In genomic region chr1:226407199-226407496, GRCh38 we compare ENCODE assay signal across 1 cellular context.
TF ChIP-seq lines count a peak whose summit lies in the region.

No MANE protein-coding gene starts in this region.

TF ChIP-seq in HEK293, 187 proteins besides CTCF, POLR2A, EP300 and RAD21 (continued from another document):
- TF ChIP-seq ZNF645 (tag by site-specific recombination; IDR thresholded peaks at IDR 0.05) (no peak), ZNF362 (tag by site-specific recombination; IDR thresholded peaks at IDR 0.05) (peak; percentile 92), ZEB2 (tag by site-specific recombination; IDR thresholded peaks at IDR 0.05) (no peak), ZBTB49 (tag by site-specific recombination; IDR thresholded peaks at IDR 0.05; ENCODE audit: low read depth) (no peak), ZNF501 (tag by site-specific recombination; IDR thresholded peaks at IDR 0.05) (no peak), ZNF24 (tag by site-specific recombination; IDR thresholded peaks at IDR 0.05) (no peak), ZNF433 (tag by site-specific recombination; IDR thresholded peaks at IDR 0.05; ENCODE audit: low read depth) (no peak), HIC1 (tag by site-specific recombination; IDR thresholded peaks at IDR 0.05) (no peak), ZNF639 (tag by site-specific recombination; IDR thresholded peaks at IDR 0.05) (peak; percentile 27; the same call in 1 of the 2 replicates), ZNF548 (tag by site-specific recombination; IDR thresholded peaks at IDR 0.05) (no peak), PRDM6 (tag by site-specific recombination; IDR thresholded peaks at IDR 0.05) (0 out of 2 replicates have a peak, but pooled peaks have one; percentile 31), WT1 (tag by site-specific recombination; IDR thresholded peaks at IDR 0.05) (no peak), ZNF521 (tag by site-specific recombination; IDR thresholded peaks at IDR 0.05) (no peak), ZNF664 (tag by site-specific recombination; IDR thresholded peaks at IDR 0.05) (peak; percentile 21; the same call in 1 of the 2 replicates), ZNF140 (tag by site-specific recombination; IDR thresholded peaks at IDR 0.05) (no peak), ZNF596 (tag by site-specific recombination; IDR thresholded peaks at IDR 0.05) (no peak), ZSCAN4 (tag by site-specific recombination; IDR thresholded peaks at IDR 0.05) (no peak), ZNF621 (tag by site-specific recombination; IDR thresholded peaks at IDR 0.05) (no peak), ATF2 (tag by site-specific recombination; IDR thresholded peaks at IDR 0.05; ENCODE audit: low read depth) (0 out of 2 replicates have a peak, but pooled peaks have one; percentile 26), ZNF580 (tag by site-specific recombination; IDR thresholded peaks at IDR 0.05) (peak; percentile 66; the same call in 1 of the 2 replicates), ZNF335 (tag by site-specific recombination; conservative IDR thresholded peaks at IDR 0.05) (peak; percentile 88; the same call in 1 of the 2 replicates)
TF ChIP-seq in HEK293: peak in this region for 8.
